8 cellular contexts compared by ENCODE assay signal in genomic region chr4:2468464-2469191, GRCh38. TPM values are rescaled to one million over a fixed set of nuclear protein-coding genes. Genes with fewer than 3 reads are reported as not detected.
DNase-seq lines count a peak whose midpoint lies in the region; ATAC-seq and TF ChIP-seq lines count a peak whose summit lies in the region.

Gene RNF4, plus strand, starts transcription at chr4:2469106. Its CDS starts 21,388 bp downstream, at chr4:2490494.

- H3K9me3 ChIP-seq in PC-3 (ENCODE audit: low read length), result no peaks in the 10 kb centered on the region
- no peaks in the 10 kb centered on the region for H3K9me3 ChIP-seq in mucosa of rectum (ENCODE audit: control insufficient read depth in 2 of 2, low read length in 2 of 2)

- peaks cover 23% of the 10 kb centered on the region for H3K36me3 ChIP-seq in PC-3 (ENCODE audit: low read depth, low read length)
- peaks cover 11 to 12% of the 10 kb centered on the region in 2 donors for H3K36me3 ChIP-seq in mucosa of rectum (ENCODE audit: control insufficient read depth in 2 of 2, insufficient read depth in 2 of 2, low read length in 2 of 2)

- H3K27ac ChIP-seq in PC-3 (ENCODE audit: low read length), result peak within 1 kb of the TSS; percentile 48
- peak within 1 kb of the TSS; percentile 94 to 96 for H3K27ac ChIP-seq in mucosa of rectum (ENCODE audit: low read depth in 2 of 2, low read length in 2 of 2)

- TF ChIP-seq EP300 in Ishikawa (IDR thresholded peaks at IDR 0.05; ENCODE audit: borderline replicate concordance), result no peak

- TF ChIP-seq RAD21 in Ishikawa (IDR thresholded peaks at IDR 0.05; ENCODE audit: low read depth), result no peak

- no peak for TF ChIP-seq CTCF in PC-3 (conservative IDR thresholded peaks at IDR 0.05; ENCODE audit: low read depth, low read length)
- no peak for TF ChIP-seq CTCF in epithelial cell of proximal tubule (conservative IDR thresholded peaks at IDR 0.05; ENCODE audit: low read depth, low read length)

- H3K9ac ChIP-seq in PC-3 (ENCODE audit: low read length) (peak within 1 kb of the TSS; percentile 97), mucosa of rectum (ENCODE audit: low read depth in 1 of 2, low read length in 2 of 2) (peak within 1 kb of the TSS; percentile 96 to 98)

- POLR2A ChIA-PET in PC-3 (lab: Charles Lee; ENCODE audit: unreplicated experiment), result interaction anchor here (0.6 to 0.8 kb wide), 2 partner anchors 226 to 453 kb away, joined by 3 to 6 read pairs; no protein-coding TSS in a partner anchor

- peak within 1 kb of the TSS; percentile 100 for H3K4me2 ChIP-seq in PC-3 (ENCODE audit: low read length)

- H3K4me3 ChIP-seq in PC-3 (ENCODE audit: low read length), result peak within 1 kb of the TSS; percentile 100
- H3K4me3 ChIP-seq in epithelial cell of proximal tubule (ENCODE audit: low read depth, low read length), result peak within 1 kb of the TSS; percentile 100
- H3K4me3 ChIP-seq in mucosa of rectum (ENCODE audit: low read length in 2 of 2), result peak within 1 kb of the TSS; percentile 89 to 93

- H3K27me3 ChIP-seq in PC-3 (ENCODE audit: low read length), result no peaks in the 10 kb centered on the region
- no peaks in the 10 kb centered on the region for H3K27me3 ChIP-seq in mucosa of rectum (ENCODE audit: control insufficient read depth in 2 of 2, insufficient read depth in 2 of 2, low read length in 2 of 2)

- H3K4me1 ChIP-seq in PC-3 (ENCODE audit: insufficient read depth, low read length) (peaks cover 19% of the 10 kb centered on the region; the same call in 1 of the 2 replicates), mucosa of rectum (ENCODE audit: control insufficient read depth in 2 of 2, insufficient read depth in 2 of 2, low read length in 2 of 2) (peaks cover 17 to 21% of the 10 kb centered on the region in 2 donors)

- BruUV-seq in PC-3 (replicated peaks; lab: Mats Ljungman, UMichigan), result no TSS peak

- no peaks in the 10 kb centered on the region for H3K9me2 ChIP-seq in PC-3 (replicated peaks; ENCODE audit: low read length)

- ATAC-seq in GM21576 (IDR thresholded peaks at IDR 0.05; ENCODE audit: unreplicated experiment) (peak; percentile 69), PC-3 (peak; percentile 84)

- CTCF ChIA-PET in PC-3 (lab: Charles Lee), result interaction anchor here (0.5 to 0.7 kb wide), 4 partner anchors 28 to 528 kb away, joined by 3 to 4 read pairs (median 3); no protein-coding TSS in a partner anchor

- H2AFZ ChIP-seq in PC-3 (ENCODE audit: low read length), result peak within 1 kb of the TSS; percentile 89

- intact Hi-C loops in PC-3 (cut with micrococcal nuclease), result loop anchor here (5.0 to 10.0 kb wide), 2 partner anchors 54 to 69 kb away; partner anchors contain the start of genes CFAP99, FAM193A and ZFYVE28

- peaks cover 61% of the 10 kb centered on the region for H3K79me2 ChIP-seq in PC-3 (ENCODE audit: low read length)

- DNase-seq in DMS114 treated with DMSO at 0.1 percent for 48 hours (lab: John Stamatoyannopoulos, UW; ENCODE audit: unreplicated experiment) (peak; percentile 95), PC-3 (peak; percentile 92), activated T-cell treated with anti-CD3 and anti-CD28 coated beads for 48 hours (ENCODE audit: low read depth) (peak; percentile 92), epithelial cell of proximal tubule (ENCODE audit: low read depth) (peak; percentile 77)
- peak; percentile 96 for DNase-seq in stimulated activated CD8-positive, alpha-beta memory T cell treated with anti-CD3 and anti-CD28 coated beads, Interleukin-4, amount 100 ng/mL, for 48 hours

- H3F3A ChIP-seq in PC-3 (ENCODE audit: low read length, unreplicated experiment), result no peaks in the 10 kb centered on the region

- peaks cover 27% of the 10 kb centered on the region for H4K20me1 ChIP-seq in PC-3 (ENCODE audit: low read length)

TF ChIP-seq in Ishikawa, 13 proteins besides CTCF, POLR2A, EP300 and RAD21:
- TF ChIP-seq TCF12 (IDR thresholded peaks at IDR 0.05; ENCODE audit: low read depth) (0 out of 2 replicates have a peak, but pooled peaks have one; percentile 11), CEBPB (IDR thresholded peaks at IDR 0.05) (no peak), TEAD4 (IDR thresholded peaks at IDR 0.05) (no peak), REST (IDR thresholded peaks at IDR 0.05; ENCODE audit: low read depth) (no peak), FOXM1 (IDR thresholded peaks at IDR 0.05; ENCODE audit: borderline replicate concordance, low read depth) (peak; percentile 73), TAF1 (IDR thresholded peaks at IDR 0.05; ENCODE audit: low read depth) (peak; percentile 77), EGR1 (IDR thresholded peaks at IDR 0.05) (0 out of 2 replicates have a peak, but pooled peaks have one; percentile 32), YY1 (IDR thresholded peaks at IDR 0.05; ENCODE audit: low read depth) (no peak), CREB1 (IDR thresholded peaks at IDR 0.05; ENCODE audit: low read depth) (peak; percentile 61), ZBTB7A (IDR thresholded peaks at IDR 0.05; ENCODE audit: low read depth) (0 out of 2 replicates have a peak, but pooled peaks have one; percentile 41)
- TF ChIP-seq, protein P1, sequence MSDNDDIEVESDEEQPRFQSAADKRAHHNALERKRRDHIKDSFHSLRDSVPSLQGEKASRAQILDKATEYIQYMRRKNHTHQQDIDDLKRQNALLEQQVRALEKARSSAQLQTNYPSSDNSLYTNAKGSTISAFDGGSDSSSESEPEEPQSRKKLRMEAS (IDR thresholded peaks at IDR 0.05), result peak; percentile 81

RNA-seq across cellular contexts. Expression of gene RNF4, which starts in this region (rescaled TPM):
- 27.4 and 30.4 TPM in 2 replicates for total RNA-seq in PC-3 (2014; rRNA removed)
- total RNA-seq in epithelial cell of proximal tubule, result 51.4 and 86.7 TPM in 2 replicates

Comparison
In these comparisons a context has a peak if more than half of its experiments do, and no peak if none do; other contexts are left out.
1. Peak in every context shown above with its lines: DNase-seq, ATAC-seq, H3K4me3 ChIP-seq and H3K27ac ChIP-seq.